9 cellular contexts compared by ENCODE assay signal in the genomic region with DNA sequence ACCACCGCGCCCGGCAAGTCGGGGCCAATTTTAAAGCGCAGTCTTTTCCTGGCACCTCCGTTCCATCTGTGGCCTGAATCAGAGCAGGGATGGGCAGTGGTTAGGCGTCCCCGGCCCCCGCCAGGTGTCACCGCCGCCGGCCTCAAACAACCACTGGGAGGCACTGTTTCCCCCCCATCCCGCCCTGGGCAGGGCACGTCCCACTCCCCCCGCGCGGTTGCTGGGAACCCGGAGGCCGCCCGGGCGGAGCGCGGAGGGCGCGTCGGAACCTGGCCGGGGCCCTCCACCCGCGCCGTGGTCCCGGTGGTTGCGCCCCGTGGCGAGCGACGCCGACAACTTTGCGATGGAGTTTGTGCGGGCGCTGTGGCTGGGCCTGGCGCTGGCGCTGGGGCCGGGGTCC. TPM values are rescaled to one million over a fixed set of nuclear protein-coding genes. Genes with fewer than 3 reads are reported as not detected.
A peak's percentile ranks its signal among the peaks of the same experiment; 100 is the strongest.
DNase-seq lines count a peak whose midpoint lies in the region; ATAC-seq and TF ChIP-seq lines count a peak whose summit lies in the region.
"Had no signal": no experiment of that assay in that cellular context is flagged by ENCODE, and none has a peak within 500 bp of the region (broad histone marks: within the 10 kb centered on the region; RNA-seq: fewer than 3 reads in every experiment).

GRIN3B (plus strand) TSS at position 325 of the 400 bp plus-strand sequence; CDS start at position 344, 19 bp downstream.

- H3K4me1 Mint-ChIP-seq in naive thymus-derived CD8-positive, alpha-beta T cell: peaks cover 10 to 28% (median 21%) of the 10 kb centered on the region in 4 donors

- in situ Hi-C loops in transverse colon (cut with MboI; ENCODE audit: low pct_ligation_motif_present in 1 of 4, low pct_unique_long_range_greater_than_20kb in 1 of 4, low sequenced_read_pairs in 3 of 4): no loop called here

- H3K36me3 Mint-ChIP-seq in naive thymus-derived CD8-positive, alpha-beta T cell: peaks cover 0 to 4% (median 0%) of the 10 kb centered on the region in 3 donors

- no peak for TF ChIP-seq EP300 in transverse colon (IDR thresholded peaks at IDR 0.05; ENCODE audit: low read depth)

- peak; percentile 9 to 12 for ATAC-seq in naive thymus-derived CD8-positive, alpha-beta T cell
- ATAC-seq in GM19463 (IDR thresholded peaks at IDR 0.05; ENCODE audit: unreplicated experiment): no peak

- no peak for TF ChIP-seq POLR2A in transverse colon (IDR thresholded peaks at IDR 0.05)

- no peaks in the 10 kb centered on the region for H3K36me3 ChIP-seq in transverse colon

- no peak within 1 kb of the TSS for H3K27ac ChIP-seq in transverse colon

- POLR2A ChIA-PET in naive thymus-derived CD8-positive, alpha-beta T cell (lab: Charles Lee): interaction anchor here (0.7 kb wide), 1 partner anchor 104 kb away, joined by 3 read pairs; no protein-coding TSS in a partner anchor

- DNase-seq in DMS 273 treated with DMSO at 0.1 percent for 48 hours (lab: John Stamatoyannopoulos, UW): peak; percentile 39
- no peak for DNase-seq in LNCaP clone FGC (ENCODE audit: low read depth)
- peak; percentile 50 to 61 for DNase-seq in activated CD4-positive, alpha-beta T cell treated with anti-CD3 and anti-CD28 coated beads, Interleukin-2, amount 50 U/mL, for 4 hours
- peak; percentile 41 for DNase-seq in effector CD4-positive, alpha-beta T cell
- peak; percentile 39 to 84 (median 51) for DNase-seq in naive thymus-derived CD8-positive, alpha-beta T cell
- peak; percentile 73 for DNase-seq in transverse colon
- DNase-seq in HPDE6-E6E7 (ENCODE audit: extremely low spot score): no peak

- H3K4me1 ChIP-seq in transverse colon: peaks cover 6 to 24% (median 17%) of the 10 kb centered on the region in 4 donors

- H3K4me3 ChIP-seq in LNCaP clone FGC (ENCODE audit: low read depth, low read length) (no peak within 1 kb of the TSS), transverse colon (peak within 1 kb of the TSS in 1 of 4 donors; percentile 30)

- peak within 1 kb of the TSS; percentile 41 to 69 (median 56) for H3K4me3 Mint-ChIP-seq in naive thymus-derived CD8-positive, alpha-beta T cell

- peaks cover 83% of the 10 kb centered on the region for H3K27me3 ChIP-seq in transverse colon

- TF ChIP-seq CTCF in LNCaP clone FGC (IDR thresholded peaks at IDR 0.05; ENCODE audit: control insufficient read depth, extremely low read depth, insufficient read depth) (peak; percentile 69), transverse colon (IDR thresholded peaks at IDR 0.05) (peak; percentile 27 to 49 (median 39))

- intact Hi-C loops in transverse colon (cut with DNase I; ENCODE audit: low total_unique reads): no loop called here

- peaks cover 0 to 3% (median 0%) of the 10 kb centered on the region in 9 donors for H3K9me3 Mint-ChIP-seq in naive thymus-derived CD8-positive, alpha-beta T cell

- peaks cover 5 to 32% (median 11%) of the 10 kb centered on the region in 5 donors for H3K27me3 Mint-ChIP-seq in naive thymus-derived CD8-positive, alpha-beta T cell

- H3K9me3 ChIP-seq in transverse colon: no peaks in the 10 kb centered on the region

- H3K27ac Mint-ChIP-seq in naive thymus-derived CD8-positive, alpha-beta T cell: peak within 1 kb of the TSS in 4 of 10 donors; percentile 8 to 89 (median 64)

- 0 to 2% methylated on average over 3 to 38 of the region's 43 CpGs for WGBS in transverse colon (ENCODE audit: low coverage in 1 of 2), 2 donors

RNA-seq across cellular contexts. Expression of gene GRIN3B, which starts in this region (rescaled TPM):
- total RNA-seq in naive thymus-derived CD8-positive, alpha-beta T cell: not detected
- not detected for polyA plus RNA-seq in naive thymus-derived CD8-positive, alpha-beta T cell
- total RNA-seq in transverse colon: 1 to 10 TPM in 1 of 4 donors, not detected in 3; 1.6 TPM
- total RNA-seq: T-helper 1 cell treated with Interleukin-12 subunit alpha and Interleukin-12 subunit beta and Interleukin-4 antibody, amounts not matched to agents 30 ng/mL and 1 ng/mL, for 36 hours had no signal

Comparison
In these comparisons a context has a peak if more than half of its experiments do, and no peak if none do; other contexts are left out.
1. Peak in DNase-seq and ATAC-seq in naive thymus-derived CD8-positive, alpha-beta T cell; RNA of the gene not detected or under 1 TPM.
2. DNase-seq: peak in DMS 273 treated with DMSO at 0.1 percent for 48 hours (single experiment), activated CD4-positive, alpha-beta T cell treated with anti-CD3 and anti-CD28 coated beads, Interleukin-2, amount 50 U/mL, for 4 hours (2 of 2), effector CD4-positive, alpha-beta T cell (single experiment) and transverse colon (single experiment); none in LNCaP clone FGC (single experiment) and HPDE6-E6E7 (single experiment).